ENCODE assay signal across 8 cellular contexts in the genomic region with DNA sequence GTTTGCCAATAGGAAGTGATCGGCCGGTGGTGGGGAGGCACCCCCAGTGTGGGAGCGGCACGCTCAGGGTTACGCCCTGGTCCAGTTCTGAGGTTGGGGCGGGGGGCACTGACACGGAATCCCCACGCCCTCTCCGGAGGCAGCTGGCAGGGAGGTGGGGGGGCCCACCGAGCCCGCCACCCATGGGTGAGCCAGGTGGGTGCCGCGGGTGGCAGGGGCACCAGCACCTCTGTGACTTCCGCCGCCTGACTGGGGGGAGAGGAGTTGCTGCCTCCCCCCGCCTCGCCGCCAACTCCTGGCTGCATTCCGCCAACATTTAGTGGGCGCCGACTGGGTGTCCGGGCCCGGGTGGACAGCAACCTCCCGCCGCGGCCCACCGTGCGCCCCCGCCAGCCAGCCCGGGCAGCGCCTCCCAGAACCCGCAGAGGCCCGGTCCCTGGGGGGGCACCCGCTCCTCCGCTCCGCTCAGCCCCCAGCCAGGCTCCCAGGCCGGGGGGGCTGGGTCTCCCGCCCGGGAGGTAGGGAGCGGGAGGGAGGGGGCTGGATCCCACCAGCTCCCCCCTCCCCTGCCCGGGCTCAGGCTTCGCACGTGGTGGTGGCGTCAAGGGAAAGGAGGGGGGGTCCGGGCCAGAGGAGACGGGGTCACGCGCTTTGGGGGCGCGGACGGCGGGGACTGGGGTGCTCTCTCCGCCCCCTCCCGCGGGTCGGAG. TPM values are rescaled to one million over a fixed set of nuclear protein-coding genes. Genes with fewer than 3 reads are reported as not detected.
A peak's percentile ranks its signal among the peaks of the same experiment; 100 is the strongest.
DNase-seq lines count a peak whose midpoint lies in the region; ATAC-seq and TF ChIP-seq lines count a peak whose summit lies in the region.

No MANE protein-coding gene starts in this region.

- no peak for TF ChIP-seq CTCF in heart left ventricle (IDR thresholded peaks at IDR 0.05)
- TF ChIP-seq CTCF in parathyroid adenoma (IDR thresholded peaks at IDR 0.05) = no peak

- H3K4me2 ChIP-seq in parathyroid adenoma (ENCODE audit: low read length) = peak overlapping the region; percentile 95

- H3K4me3 ChIP-seq in heart left ventricle (peak overlapping the region; percentile 52 to 100 (median 82)), parathyroid adenoma (ENCODE audit: low read depth, low read length) (peak overlapping the region; percentile 81)

- 0 to 3% (median 1%) methylated on average over 25 to 56 of the region's 56 CpGs for WGBS in heart left ventricle, 4 donors

- peaks cover 3% of the 10 kb centered on the region for H3K36me3 Mint-ChIP-seq in activated naive CD8-positive, alpha-beta T cell treated with anti-CD3 and anti-CD28 coated beads, Interleukin-2, amount 10 ng/mL, durations not matched to agents 7 days and 5 days

- H3K4me3 Mint-ChIP-seq in activated naive CD8-positive, alpha-beta T cell treated with anti-CD3 and anti-CD28 coated beads, Interleukin-2, amount 10 ng/mL, durations not matched to agents 7 days and 5 days = peak overlapping the region; percentile 87

- no peaks in the 10 kb centered on the region for H3K9me3 ChIP-seq in heart left ventricle
- no peaks in the 10 kb centered on the region for H3K9me3 ChIP-seq in parathyroid adenoma (ENCODE audit: control insufficient read depth, low read length)

- TF ChIP-seq POLR2A in heart left ventricle (IDR thresholded peaks at IDR 0.05) = no peak

- ATAC-seq in GM18511 (IDR thresholded peaks at IDR 0.05; ENCODE audit: unreplicated experiment) (peak; percentile 15), heart left ventricle (peak in 1 of 4 donors; percentile 3), HG02938 (IDR thresholded peaks at IDR 0.05; ENCODE audit: unreplicated experiment) (no peak)
- no peak for ATAC-seq in activated naive CD8-positive, alpha-beta T cell treated with anti-CD3 and anti-CD28 coated beads, Interleukin-2, amount 10 ng/mL, durations not matched to agents 7 days and 5 days (ENCODE audit: low read depth)

- H3K36me3 ChIP-seq in heart left ventricle (peaks cover 0 to 9% (median 0%) of the 10 kb centered on the region in 9 donors), parathyroid adenoma (ENCODE audit: control insufficient read depth, insufficient read depth, low read length) (no peaks in the 10 kb centered on the region)

- H3K4me1 ChIP-seq in heart left ventricle = peaks cover 14 to 66% (median 53%) of the 10 kb centered on the region in 12 donors
- peaks cover 37% of the 10 kb centered on the region for H3K4me1 ChIP-seq in parathyroid adenoma

- H3K9me3 Mint-ChIP-seq in activated naive CD8-positive, alpha-beta T cell treated with anti-CD3 and anti-CD28 coated beads, Interleukin-2, amount 10 ng/mL, durations not matched to agents 7 days and 5 days = no peaks in the 10 kb centered on the region

- H3K27me3 ChIP-seq in heart left ventricle (no peaks in the 10 kb centered on the region), parathyroid adenoma (ENCODE audit: control insufficient read depth, insufficient read depth, low read length) (no peaks in the 10 kb centered on the region)

- peak overlapping the region; percentile 87 for H3K27ac Mint-ChIP-seq in activated naive CD8-positive, alpha-beta T cell treated with anti-CD3 and anti-CD28 coated beads, Interleukin-2, amount 10 ng/mL, durations not matched to agents 7 days and 5 days

- POLR2A ChIA-PET in activated naive CD8-positive, alpha-beta T cell treated with anti-CD3 and anti-CD28 coated beads, Interleukin-2, amount 10 ng/mL, durations not matched to agents 7 days and 5 days (lab: Charles Lee) = interaction anchor here (0.9 to 4.4 kb wide), 2 partner anchors 23 to 40 kb away, joined by 3 to 58 read pairs; no protein-coding TSS in a partner anchor

- H3K9ac ChIP-seq in parathyroid adenoma = peak overlapping the region; percentile 13

- intact Hi-C loops in heart left ventricle (cut with DNase I) = loop anchor here in 5 of 10 donors (5.0 kb wide), 3 partner anchors 47 to 77 kb away; a partner anchor contains a TSS

- peaks cover 53% of the 10 kb centered on the region for H3K79me2 ChIP-seq in parathyroid adenoma

- H3K27ac ChIP-seq in heart left ventricle = peak overlapping the region; percentile 87 to 99 (median 98)
- H3K27ac ChIP-seq in parathyroid adenoma = peak overlapping the region; percentile 87

- peaks cover 20% of the 10 kb centered on the region for H3K4me1 Mint-ChIP-seq in activated naive CD8-positive, alpha-beta T cell treated with anti-CD3 and anti-CD28 coated beads, Interleukin-2, amount 10 ng/mL, durations not matched to agents 7 days and 5 days

- DNase-seq in 8988T (peak; percentile 56), NCI-H2171 (lab: John Stamatoyannopoulos, UW) (peak; percentile 35), heart left ventricle (peak; percentile 70 to 79 (median 72)), islet precursor cell (no peak)
- DNase-seq in activated naive CD8-positive, alpha-beta T cell treated with anti-CD3 and anti-CD28 coated beads, Interleukin-2, amount 10 ng/mL, durations not matched to agents 7 days and 5 days = peak; percentile 66

- H3K27me3 Mint-ChIP-seq in activated naive CD8-positive, alpha-beta T cell treated with anti-CD3 and anti-CD28 coated beads, Interleukin-2, amount 10 ng/mL, durations not matched to agents 7 days and 5 days = no peaks in the 10 kb centered on the region

- H2AFZ ChIP-seq in parathyroid adenoma = no peak overlapping the region

RNA-seq across cellular contexts. Expression of a gene that starts 2.0 kb away (rescaled TPM):
- total RNA-seq in activated naive CD8-positive, alpha-beta T cell treated with anti-CD3 and anti-CD28 coated beads, Interleukin-2, amount 10 ng/mL, durations not matched to agents 7 days and 5 days = 10 to 100 TPM; 60.6 to 61.5 TPM
- total RNA-seq in heart left ventricle = 10 to 100 TPM; 22.8 to 65.0 (median 29.3) TPM
- polyA plus RNA-seq in heart left ventricle = 10 to 100 TPM; 14.6 to 14.7 TPM

RNA-seq across cellular contexts. Expression of a gene that starts 57.2 kb away (rescaled TPM):
- 10 to 100 TPM; 32.1 to 38.3 TPM for total RNA-seq in activated naive CD8-positive, alpha-beta T cell treated with anti-CD3 and anti-CD28 coated beads, Interleukin-2, amount 10 ng/mL, durations not matched to agents 7 days and 5 days
- total RNA-seq in heart left ventricle = 10 to 100 TPM; 12.5 to 19.1 (median 15.3) TPM
- 10 to 100 TPM; 12.3 to 15.4 TPM for polyA plus RNA-seq in heart left ventricle

RNA-seq across cellular contexts. Expression of a gene that starts 59.2 kb away (rescaled TPM):
- total RNA-seq in activated naive CD8-positive, alpha-beta T cell treated with anti-CD3 and anti-CD28 coated beads, Interleukin-2, amount 10 ng/mL, durations not matched to agents 7 days and 5 days = 100 to 1,000 TPM; 210 to 211 TPM
- 100 to 1,000 TPM in 7 of 9 donors, 10 to 100 TPM in 2; 95.3 to 154 (median 108) TPM for total RNA-seq in heart left ventricle
- 100 to 1,000 TPM; 131 to 204 TPM for polyA plus RNA-seq in heart left ventricle
